In the genomic region with DNA sequence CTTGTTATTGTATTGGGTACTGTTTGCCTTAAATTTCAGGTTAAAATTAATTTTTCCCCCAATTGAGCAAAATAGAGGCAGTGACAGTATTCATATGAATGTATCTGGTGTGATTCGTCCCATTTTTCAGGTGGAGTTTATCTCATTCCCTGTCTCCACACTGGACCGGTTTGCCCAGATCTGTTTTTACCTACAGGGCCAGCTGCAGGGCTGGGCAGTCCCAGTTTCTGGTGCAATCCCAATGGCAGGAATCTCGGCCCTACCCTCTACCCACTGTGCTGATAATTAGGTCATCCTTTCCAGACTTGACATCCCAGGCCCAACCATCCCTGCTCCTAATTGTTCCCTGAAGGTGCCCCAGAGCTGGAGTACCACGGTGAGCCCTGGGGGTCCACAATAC, we compare ENCODE assay signal across 16 cellular contexts. TPM values are rescaled to one million over a fixed set of nuclear protein-coding genes. Genes with fewer than 3 reads are reported as not detected.
DNase-seq lines count a peak whose midpoint lies in the region; ATAC-seq and TF ChIP-seq lines count a peak whose summit lies in the region.
"Had no signal": no experiment of that assay in that cellular context is flagged by ENCODE, and none has a peak within 500 bp of the region (broad histone marks: within the 10 kb centered on the region; RNA-seq: fewer than 3 reads in every experiment).

No MANE protein-coding gene starts in this region.

- H3K9me3 ChIP-seq in muscle layer of duodenum (ENCODE audit: control insufficient read depth in 1 of 2, low read length in 2 of 2) (no peaks in the 10 kb centered on the region), tibial nerve (no peaks in the 10 kb centered on the region)
- H3K9me3 ChIP-seq: left lung, neutrophil had no signal

- H3K4me3 ChIP-seq in muscle layer of duodenum (ENCODE audit: low read depth in 1 of 2, low read length in 2 of 2) (peak overlapping the region in 1 of 2 donors; percentile 37), tibial nerve (peak overlapping the region in 3 of 4 donors; percentile 3 to 45 (median 42))

- DNase-seq in activated naive CD4-positive, alpha-beta T cell treated with anti-CD3 and anti-CD28 coated beads, Interleukin-2, amount 10 ng/mL, durations not matched to agents 7 days and 5 days: no peak
- DNase-seq in activated naive CD4-positive, alpha-beta T cell treated with anti-CD3 and anti-CD28 coated beads, Interleukin-2, amount 50 U/mL, for 72 hours (ENCODE audit: low spot score in 2 of 2): no peak
- DNase-seq in activated B cell treated with CpG ODN at 0.5 μM for 24 hours (no peak), tibial nerve (ENCODE audit: low spot score in 2 of 2) (no peak), islet precursor cell (no peak), ecto neural progenitor cell (ENCODE audit: low spot score) (no peak)
- DNase-seq: activated CD4-positive, alpha-beta T cell treated with anti-CD3 and anti-CD28 coated beads for 4 hours; activated gamma-delta T cell treated with Interleukin-2 at 50 U/mL for 16 hours; DND-41; left lung; NCI-H1092; NCI-H226 had no signal

- no peak for TF ChIP-seq EP300 in tibial nerve (IDR thresholded peaks at IDR 0.05)

- peak overlapping the region; percentile 78 for H3K27ac Mint-ChIP-seq in activated naive CD4-positive, alpha-beta T cell treated with anti-CD3 and anti-CD28 coated beads, Interleukin-2, amount 10 ng/mL, durations not matched to agents 7 days and 5 days
- no peak overlapping the region for H3K27ac Mint-ChIP-seq in activated naive CD4-positive, alpha-beta T cell treated with anti-CD3 and anti-CD28 coated beads, Interleukin-2, amount 50 U/mL, for 72 hours
- H3K27ac Mint-ChIP-seq in activated B cell treated with CpG ODN at 0.5 μM for 24 hours: peak overlapping the region; percentile 95

- no peaks in the 10 kb centered on the region for H3K36me3 ChIP-seq in muscle layer of duodenum (ENCODE audit: control insufficient read depth in 1 of 2, insufficient read depth in 2 of 2, low read length in 2 of 2)
- no peaks in the 10 kb centered on the region for H3K36me3 ChIP-seq in tibial nerve
- H3K36me3 ChIP-seq: left lung, neutrophil had no signal

- H3K9me3 Mint-ChIP-seq in activated naive CD4-positive, alpha-beta T cell treated with anti-CD3 and anti-CD28 coated beads, Interleukin-2, amount 10 ng/mL, durations not matched to agents 7 days and 5 days: no peaks in the 10 kb centered on the region
- peaks cover 0 to 4% of the 10 kb centered on the region in 2 donors for H3K9me3 Mint-ChIP-seq in activated naive CD4-positive, alpha-beta T cell treated with anti-CD3 and anti-CD28 coated beads, Interleukin-2, amount 50 U/mL, for 72 hours
- H3K9me3 Mint-ChIP-seq in activated B cell treated with CpG ODN at 0.5 μM for 24 hours: no peaks in the 10 kb centered on the region

- peaks cover under 1% of the 10 kb centered on the region for H3K27me3 Mint-ChIP-seq in activated naive CD4-positive, alpha-beta T cell treated with anti-CD3 and anti-CD28 coated beads, Interleukin-2, amount 10 ng/mL, durations not matched to agents 7 days and 5 days
- no peaks in the 10 kb centered on the region for H3K27me3 Mint-ChIP-seq in activated B cell treated with CpG ODN at 0.5 μM for 24 hours

- POLR2A ChIA-PET in activated B cell treated with CpG ODN at 0.5 μM for 24 hours (lab: Charles Lee): interaction anchor here (1.5 to 3.5 kb wide), 6 partner anchors 26 to 231 kb away, joined by 3 to 59 read pairs (median 5); partner anchors contain the start of genes CBX3 and HNRNPA2B1

- no peak for TF ChIP-seq POLR2A in tibial nerve (IDR thresholded peaks at IDR 0.05)

- intact Hi-C loops in activated B cell treated with CpG ODN at 0.5 μM for 24 hours (cut with micrococcal nuclease): loop anchor here (10.0 kb wide), 1 partner anchor 57 kb away; no protein-coding TSS in a partner anchor

- H3K4me3 Mint-ChIP-seq in activated naive CD4-positive, alpha-beta T cell treated with anti-CD3 and anti-CD28 coated beads, Interleukin-2, amount 10 ng/mL, durations not matched to agents 7 days and 5 days: no peak overlapping the region
- peak overlapping the region; percentile 92 for H3K4me3 Mint-ChIP-seq in activated B cell treated with CpG ODN at 0.5 μM for 24 hours

- peak overlapping the region; percentile 45 for H3K27ac ChIP-seq in muscle layer of duodenum (ENCODE audit: low read length)
- H3K27ac ChIP-seq in tibial nerve: peak overlapping the region in 3 of 4 donors; percentile 70 to 74 (median 72)
- H3K27ac ChIP-seq: epithelial cell of prostate had no signal

- H3K27me3 ChIP-seq in muscle layer of duodenum (ENCODE audit: low read depth, low read length) (no peaks in the 10 kb centered on the region), tibial nerve (no peaks in the 10 kb centered on the region)
- H3K27me3 ChIP-seq: left lung, neutrophil had no signal

- ATAC-seq in activated naive CD4-positive, alpha-beta T cell treated with anti-CD3 and anti-CD28 coated beads, Interleukin-2, amount 50 U/mL, for 72 hours: no peak
- ATAC-seq in activated B cell treated with CpG ODN at 0.5 μM for 24 hours (ENCODE audit: low read depth) (no peak), GM19455 (IDR thresholded peaks at IDR 0.05; ENCODE audit: unreplicated experiment) (no peak)

- TF ChIP-seq CTCF in activated B cell treated with CpG ODN at 0.5 μM for 24 hours (IDR thresholded peaks at IDR 0.05) (no peak), tibial nerve (IDR thresholded peaks at IDR 0.05) (no peak)

- H3K4me1 ChIP-seq in muscle layer of duodenum (ENCODE audit: control insufficient read depth in 1 of 2, insufficient read depth in 2 of 2, low read length in 2 of 2): no peaks in the 10 kb centered on the region
- H3K4me1 ChIP-seq in tibial nerve: peaks cover 0 to 10% (median 0%) of the 10 kb centered on the region in 4 donors

- CTCF ChIA-PET in activated naive CD4-positive, alpha-beta T cell treated with anti-CD3 and anti-CD28 coated beads, Interleukin-2, amount 10 ng/mL, durations not matched to agents 7 days and 5 days (lab: Charles Lee): no interaction called here
- CTCF ChIA-PET in activated B cell treated with CpG ODN at 0.5 μM for 24 hours (lab: Charles Lee): interaction anchor here (1.8 to 2.3 kb wide), 2 partner anchors 11 to 97 kb away, joined by 9 to 13 read pairs; no protein-coding TSS in a partner anchor

- H3K36me3 Mint-ChIP-seq in activated naive CD4-positive, alpha-beta T cell treated with anti-CD3 and anti-CD28 coated beads, Interleukin-2, amount 10 ng/mL, durations not matched to agents 7 days and 5 days: peaks cover 4% of the 10 kb centered on the region
- H3K36me3 Mint-ChIP-seq in activated naive CD4-positive, alpha-beta T cell treated with anti-CD3 and anti-CD28 coated beads, Interleukin-2, amount 50 U/mL, for 72 hours: no peaks in the 10 kb centered on the region
- peaks cover 10% of the 10 kb centered on the region for H3K36me3 Mint-ChIP-seq in activated B cell treated with CpG ODN at 0.5 μM for 24 hours (ENCODE audit: low read depth)

- 87 to 94% methylated on average over 4 of the region's 4 CpGs for WGBS in tibial nerve, 2 donors

- H3K4me1 Mint-ChIP-seq in activated naive CD4-positive, alpha-beta T cell treated with anti-CD3 and anti-CD28 coated beads, Interleukin-2, amount 10 ng/mL, durations not matched to agents 7 days and 5 days: peaks cover 40% of the 10 kb centered on the region
- peaks cover 43% of the 10 kb centered on the region for H3K4me1 Mint-ChIP-seq in activated B cell treated with CpG ODN at 0.5 μM for 24 hours

RNA-seq across cellular contexts. Expression of gene NFE2L3, which starts 49.8 kb away (rescaled TPM):
- 10 to 100 TPM; 13.0 to 24.0 TPM for total RNA-seq in activated naive CD4-positive, alpha-beta T cell treated with anti-CD3 and anti-CD28 coated beads, Interleukin-2, amount 50 U/mL, for 72 hours
- total RNA-seq in activated B cell treated with CpG ODN at 0.5 μM for 24 hours (2.7 and 3.0 TPM in 2 replicates), tibial nerve (1 to 10 TPM; 2.7 to 6.5 (median 5.1) TPM)

Comparison
In these comparisons a context has a peak if more than half of its experiments do, and no peak if none do; other contexts are left out.
1. H3K27ac Mint-ChIP-seq: peak in activated naive CD4-positive, alpha-beta T cell treated with anti-CD3 and anti-CD28 coated beads, Interleukin-2, amount 10 ng/mL, durations not matched to agents 7 days and 5 days (single experiment) and activated B cell treated with CpG ODN at 0.5 μM for 24 hours (single experiment); none in activated naive CD4-positive, alpha-beta T cell treated with anti-CD3 and anti-CD28 coated beads, Interleukin-2, amount 50 U/mL, for 72 hours (0 of 2).